ENCODE assay signal across 8 cellular contexts in the genomic region with DNA sequence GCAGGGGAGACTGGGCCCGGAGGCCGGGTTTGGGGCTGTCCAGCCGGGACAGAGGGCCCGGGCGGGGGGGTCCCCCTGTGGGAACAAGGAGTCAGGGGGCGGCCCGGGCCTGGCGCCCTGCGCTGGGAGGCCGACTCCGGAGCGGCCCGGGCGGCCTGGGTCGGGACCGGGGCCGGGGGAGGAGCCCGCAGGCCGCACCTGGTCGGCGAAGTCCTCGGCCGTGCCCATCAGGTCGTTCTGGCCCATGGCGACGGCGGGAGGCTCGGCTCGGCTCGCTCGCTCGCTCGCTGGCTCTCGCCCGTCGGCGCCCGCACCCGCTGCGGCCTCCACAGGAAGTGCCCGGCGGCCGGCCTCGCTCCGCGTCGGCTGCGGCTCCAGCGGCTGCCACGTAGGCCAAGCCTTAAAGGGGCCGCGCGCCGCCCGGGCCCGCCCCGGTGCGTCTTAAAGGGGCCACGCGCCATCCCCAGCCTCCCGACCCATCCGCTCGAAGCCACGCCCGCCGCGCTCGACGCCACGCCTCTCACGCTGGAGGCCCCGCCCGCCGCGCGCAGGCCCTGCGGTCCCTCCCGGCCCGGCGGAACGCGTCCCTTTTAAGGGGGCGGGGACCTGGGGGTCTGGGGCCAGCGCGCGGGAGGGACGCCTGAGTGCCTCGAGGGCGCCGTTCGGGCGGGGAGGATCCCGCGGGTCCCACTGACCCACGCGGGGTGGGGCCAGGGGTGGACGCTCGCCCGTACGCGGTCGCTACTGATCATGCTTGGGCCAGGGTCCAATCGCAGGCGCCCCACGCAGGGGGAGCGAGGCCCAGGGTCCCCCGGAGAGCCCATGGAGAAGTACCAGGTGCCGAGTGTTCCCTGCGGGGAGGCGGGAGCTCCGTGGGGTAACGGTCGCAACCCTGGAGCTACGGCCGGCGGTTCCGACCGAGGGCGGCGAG. TPM values are rescaled to one million over a fixed set of nuclear protein-coding genes. Genes with fewer than 3 reads are reported as not detected.
DNase-seq lines count a peak whose midpoint lies in the region; TF ChIP-seq lines count a peak whose summit lies in the region.

A gene (plus strand): TSS at position 643 of the 931 bp plus-strand sequence. CDS start 108 bp downstream, at position 751.
A gene (minus strand): TSS at position 337 of the 931 bp plus-strand sequence. CDS start 91 bp downstream, at position 246.

- peaks cover 38% of the 10 kb centered on the region for H3K4me1 Mint-ChIP-seq in stimulated activated naive CD8-positive, alpha-beta T cell treated with anti-CD3 and anti-CD28 coated beads, Interleukin-15, Interleukin-2, amounts not matched to agents 100 ng/mL and 50 ng/mL, for 24 hours (ENCODE audit: low read depth)

- in situ Hi-C loops in G401 (cut with HindIII; ENCODE audit: low sequenced_read_pairs): loop anchor here (5.0 kb wide), 1 partner anchor 41 kb away; a partner anchor contains a TSS

- peak within 1 kb of the TSS; percentile 84 for H3K9ac ChIP-seq in neural cell (ENCODE audit: low read length)

- H4K20me1 ChIP-seq in neural cell (ENCODE audit: insufficient read depth): no peaks in the 10 kb centered on the region

- no peaks in the 10 kb centered on the region for H3F3A ChIP-seq in neural cell (ENCODE audit: insufficient read depth, low read length, poor library complexity, severe bottlenecking)

- H3K4me3 ChIP-seq in MG63: peak within 1 kb of the TSS; percentile 95
- H3K4me3 ChIP-seq in neural cell (ENCODE audit: low read length): peak within 1 kb of the TSS; percentile 91

- H3K27ac Mint-ChIP-seq in stimulated activated naive CD8-positive, alpha-beta T cell treated with anti-CD3 and anti-CD28 coated beads, Interleukin-15, Interleukin-2, amounts not matched to agents 100 ng/mL and 50 ng/mL, for 24 hours: peak within 1 kb of the TSS; percentile 96

- no peaks in the 10 kb centered on the region for H3K27me3 Mint-ChIP-seq in stimulated activated naive CD8-positive, alpha-beta T cell treated with anti-CD3 and anti-CD28 coated beads, Interleukin-15, Interleukin-2, amounts not matched to agents 100 ng/mL and 50 ng/mL, for 24 hours

- peaks cover 33% of the 10 kb centered on the region for H3K79me2 ChIP-seq in neural cell (replicated peaks; ENCODE audit: insufficient read depth, low read length)

- no peak for TF ChIP-seq CTCF in neural cell (IDR thresholded peaks at IDR 0.05; ENCODE audit: poor library complexity, severe bottlenecking)

- H3K9me2 ChIP-seq in neural cell (ENCODE audit: insufficient read depth, low read length): no peaks in the 10 kb centered on the region

- H3K9me3 ChIP-seq in MG63: no peaks in the 10 kb centered on the region
- no peaks in the 10 kb centered on the region for H3K9me3 ChIP-seq in neural cell (ENCODE audit: low read length)

- peaks cover 37% of the 10 kb centered on the region for H3K36me3 Mint-ChIP-seq in stimulated activated naive CD8-positive, alpha-beta T cell treated with anti-CD3 and anti-CD28 coated beads, Interleukin-15, Interleukin-2, amounts not matched to agents 100 ng/mL and 50 ng/mL, for 24 hours (ENCODE audit: low read depth)

- peak; percentile 95 for DNase-seq in G401 (ENCODE audit: low spot score)
- DNase-seq in HCEC 1CT: peak; percentile 96
- DNase-seq in MG63: peak; percentile 94
- peak; percentile 98 for DNase-seq in activated effector memory CD4-positive, alpha-beta T cell treated with anti-CD3 and anti-CD28 coated beads, Interleukin-2, amount 50 U/mL, for 16 hours
- DNase-seq in fibroblast of the conjunctiva (ENCODE audit: low read depth): peak; percentile 91

- peak; percentile 14 for TF ChIP-seq EP300 in neural cell (conservative IDR thresholded peaks at IDR 0.05; ENCODE audit: poor library complexity, severe bottlenecking)

- no peak for TF ChIP-seq RAD21 in neural cell (conservative IDR thresholded peaks at IDR 0.05)

- H3K9me3 Mint-ChIP-seq in stimulated activated naive CD8-positive, alpha-beta T cell treated with anti-CD3 and anti-CD28 coated beads, Interleukin-15, Interleukin-2, amounts not matched to agents 100 ng/mL and 50 ng/mL, for 24 hours: no peaks in the 10 kb centered on the region

- H3K27ac ChIP-seq in neural cell (ENCODE audit: low read length): peak within 1 kb of the TSS; percentile 49

- H3K4me3 Mint-ChIP-seq in stimulated activated naive CD8-positive, alpha-beta T cell treated with anti-CD3 and anti-CD28 coated beads, Interleukin-15, Interleukin-2, amounts not matched to agents 100 ng/mL and 50 ng/mL, for 24 hours: peak within 1 kb of the TSS; percentile 99

- peak within 1 kb of the TSS; percentile 99 for H3K4me2 ChIP-seq in neural cell (ENCODE audit: low read length)

- H3K27me3 ChIP-seq in MG63: no peaks in the 10 kb centered on the region
- no peaks in the 10 kb centered on the region for H3K27me3 ChIP-seq in neural cell (ENCODE audit: insufficient read depth, low read depth, low read length)

- TF ChIP-seq POLR2A in Raji (IDR thresholded peaks at IDR 0.05; ENCODE audit: insufficient read depth, low read depth, low read length): peak; percentile 82

- H2AFZ ChIP-seq in neural cell (ENCODE audit: low read depth, low read length): peak within 1 kb of the TSS; percentile 73

- H3K36me3 ChIP-seq in MG63 (peaks cover 28% of the 10 kb centered on the region), neural cell (ENCODE audit: insufficient read depth, low read length) (no peaks in the 10 kb centered on the region)

TF ChIP-seq in neural cell, 6 proteins besides CTCF, POLR2A, EP300 and RAD21:
- TF ChIP-seq MXI1 (conservative IDR thresholded peaks at IDR 0.05; ENCODE audit: poor library complexity, severe bottlenecking) (peak; percentile 68), EZH2 (IDR thresholded peaks at IDR 0.05; ENCODE audit: borderline replicate concordance, insufficient read depth, low read length, poor library complexity, severe bottlenecking) (no peak), TAF1 (IDR thresholded peaks at IDR 0.05; ENCODE audit: low read depth) (peak; percentile 20), POLR2AphosphoS5 (IDR thresholded peaks at IDR 0.05) (peak; percentile 36), SMC3 (conservative IDR thresholded peaks at IDR 0.05; ENCODE audit: poor library complexity) (no peak)
- TF ChIP-seq, protein P1, sequence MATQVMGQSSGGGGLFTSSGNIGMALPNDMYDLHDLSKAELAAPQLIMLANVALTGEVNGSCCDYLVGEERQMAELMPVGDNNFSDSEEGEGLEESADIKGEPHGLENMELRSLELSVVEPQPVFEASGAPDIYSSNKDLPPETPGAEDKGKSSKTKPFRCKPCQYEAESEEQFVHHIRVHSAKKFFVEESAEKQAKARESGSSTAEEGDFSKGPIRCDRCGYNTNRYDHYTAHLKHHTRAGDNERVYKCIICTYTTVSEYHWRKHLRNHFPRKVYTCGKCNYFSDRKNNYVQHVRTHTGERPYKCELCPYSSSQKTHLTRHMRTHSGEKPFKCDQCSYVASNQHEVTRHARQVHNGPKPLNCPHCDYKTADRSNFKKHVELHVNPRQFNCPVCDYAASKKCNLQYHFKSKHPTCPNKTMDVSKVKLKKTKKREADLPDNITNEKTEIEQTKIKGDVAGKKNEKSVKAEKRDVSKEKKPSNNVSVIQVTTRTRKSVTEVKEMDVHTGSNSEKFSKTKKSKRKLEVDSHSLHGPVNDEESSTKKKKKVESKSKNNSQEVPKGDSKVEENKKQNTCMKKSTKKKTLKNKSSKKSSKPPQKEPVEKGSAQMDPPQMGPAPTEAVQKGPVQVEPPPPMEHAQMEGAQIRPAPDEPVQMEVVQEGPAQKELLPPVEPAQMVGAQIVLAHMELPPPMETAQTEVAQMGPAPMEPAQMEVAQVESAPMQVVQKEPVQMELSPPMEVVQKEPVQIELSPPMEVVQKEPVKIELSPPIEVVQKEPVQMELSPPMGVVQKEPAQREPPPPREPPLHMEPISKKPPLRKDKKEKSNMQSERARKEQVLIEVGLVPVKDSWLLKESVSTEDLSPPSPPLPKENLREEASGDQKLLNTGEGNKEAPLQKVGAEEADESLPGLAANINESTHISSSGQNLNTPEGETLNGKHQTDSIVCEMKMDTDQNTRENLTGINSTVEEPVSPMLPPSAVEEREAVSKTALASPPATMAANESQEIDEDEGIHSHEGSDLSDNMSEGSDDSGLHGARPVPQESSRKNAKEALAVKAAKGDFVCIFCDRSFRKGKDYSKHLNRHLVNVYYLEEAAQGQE (IDR thresholded peaks at IDR 0.05; ENCODE audit: borderline replicate concordance): no peak
TF ChIP-seq in neural cell: peak in this region for 3.

RNA-seq across cellular contexts. Expression of the first gene that starts in this region (rescaled TPM):
- total RNA-seq in G401 (2014; rRNA removed; shearing (Covaris generic)): 0.37 and 1.1 TPM in 2 replicates
- not detected in 2 replicates for total RNA-seq in MG63 (2014; rRNA removed; shearing (Covaris generic); ENCODE audit: low replicate concordance)
- polyA plus RNA-seq in neural cell: 1.1 and 3.4 TPM in 2 replicates
- 0.49 TPM in 1 of 2 replicates, not detected in the other for polyA minus RNA-seq in neural cell

RNA-seq across cellular contexts. Expression of the second gene that starts in this region (rescaled TPM):
- total RNA-seq in G401 (2014; rRNA removed; shearing (Covaris generic)): 333 and 361 TPM in 2 replicates
- 301 and 417 TPM in 2 replicates for total RNA-seq in MG63 (2014; rRNA removed; shearing (Covaris generic); ENCODE audit: low replicate concordance)
- 65.2 and 78.3 TPM in 2 replicates for polyA plus RNA-seq in neural cell
- polyA minus RNA-seq in neural cell: 85.9 and 95.2 TPM in 2 replicates

Comparison
In these comparisons a context has a peak if more than half of its experiments do, and no peak if none do; other contexts are left out.
1. Peak in every context shown above with its lines: DNase-seq, H3K4me3 ChIP-seq and H3K27ac ChIP-seq.